9 cellular contexts compared by ENCODE assay signal in genomic region chr12:80598004-80598606, GRCh38.
DNase-seq lines count a peak whose midpoint lies in the region; ATAC-seq and TF ChIP-seq lines count a peak whose summit lies in the region.
"Had no signal": no experiment of that assay in that cellular context is flagged by ENCODE, and none has a peak within 500 bp of the region (broad histone marks: within the 10 kb centered on the region; RNA-seq: fewer than 3 reads in every experiment).

No MANE protein-coding gene starts in this region.

- TF ChIP-seq CTCF in liver (IDR thresholded peaks at IDR 0.05; ENCODE audit: low read depth, low read length, missing input control), result peak; percentile 24
- peak in 1 of 6 experiments; percentile 8 for TF ChIP-seq CTCF in Peyer's patch (IDR thresholded peaks at IDR 0.05)

- 59% methylated on average over 5 of the region's 5 CpGs for WGBS in liver

- H3K27me3 ChIP-seq in liver (ENCODE audit: control insufficient read depth in 4 of 4, insufficient read depth in 4 of 4, low read length in 3 of 4) (no peaks in the 10 kb centered on the region), Peyer's patch (no peaks in the 10 kb centered on the region)

- H3K36me3 ChIP-seq in liver (ENCODE audit: control insufficient read depth in 4 of 4, insufficient read depth in 3 of 4, low read depth in 1 of 4, low read length in 3 of 4), result no peaks in the 10 kb centered on the region
- H3K36me3 ChIP-seq in Peyer's patch, result no peaks in the 10 kb centered on the region

- DNase-seq in COLO668 (lab: John Stamatoyannopoulos, UW; ENCODE audit: unreplicated experiment) (peak; percentile 17), HT-29 (ENCODE audit: low spot score) (peak; percentile 55), amniotic stem cell (lab: John Stamatoyannopoulos, UW) (peak; percentile 82), Peyer's patch (no peak), SHP77 treated with DMSO at 0.1 percent for 48 hours (lab: John Stamatoyannopoulos, UW) (no peak)
- DNase-seq: left cardiac atrium had no signal

- TF ChIP-seq RAD21 in liver (IDR thresholded peaks at IDR 0.05), result peak; percentile 50 to 60

- TF ChIP-seq POLR2A in Peyer's patch (IDR thresholded peaks at IDR 0.05), result no peak

- H3K4me3 ChIP-seq in liver (ENCODE audit: low read depth in 1 of 3, low read length in 3 of 3) (no peak overlapping the region), Peyer's patch (no peak overlapping the region)

- H3K4me1 ChIP-seq in liver (ENCODE audit: control insufficient read depth in 4 of 4, insufficient read depth in 4 of 4, low read length in 3 of 4), result no peaks in the 10 kb centered on the region
- no peaks in the 10 kb centered on the region for H3K4me1 ChIP-seq in Peyer's patch

- H3K9ac ChIP-seq in liver (ENCODE audit: low read depth in 1 of 2, low read length in 2 of 2), result no peak overlapping the region

- no peaks in the 10 kb centered on the region for H3K9me3 ChIP-seq in liver (ENCODE audit: control insufficient read depth in 4 of 4, low read length in 3 of 4)
- no peaks in the 10 kb centered on the region for H3K9me3 ChIP-seq in Peyer's patch

- H3K27ac ChIP-seq in liver (ENCODE audit: low read depth in 1 of 2, low read length in 2 of 2), result no peak overlapping the region
- no peak overlapping the region for H3K27ac ChIP-seq in Peyer's patch

- no peak for ATAC-seq in GM18867 (IDR thresholded peaks at IDR 0.05; ENCODE audit: unreplicated experiment)
- no peak for ATAC-seq in HG03378 (IDR thresholded peaks at IDR 0.05; ENCODE audit: unreplicated experiment)

TF ChIP-seq in liver, 16 proteins besides CTCF, POLR2A, EP300 and RAD21:
- TF ChIP-seq REST (IDR thresholded peaks at IDR 0.05), result no peak
- TF ChIP-seq TAF1 (conservative IDR thresholded peaks at IDR 0.05), result no peak
- TF ChIP-seq NR2F2 (IDR thresholded peaks at IDR 0.05), result no peak
- no peak for TF ChIP-seq RXRA (IDR thresholded peaks at IDR 0.05)
- no peak for TF ChIP-seq GABPA (IDR thresholded peaks at IDR 0.05 in 1 of 2, conservative IDR thresholded peaks at IDR 0.05 in 1 of 2)
- TF ChIP-seq, protein P1, sequence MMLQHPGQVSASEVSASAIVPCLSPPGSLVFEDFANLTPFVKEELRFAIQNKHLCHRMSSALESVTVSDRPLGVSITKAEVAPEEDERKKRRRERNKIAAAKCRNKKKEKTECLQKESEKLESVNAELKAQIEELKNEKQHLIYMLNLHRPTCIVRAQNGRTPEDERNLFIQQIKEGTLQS (IDR thresholded peaks at IDR 0.05), result no peak
- no peak for TF ChIP-seq ZBTB33 (IDR thresholded peaks at IDR 0.05)
- TF ChIP-seq HNF4G (IDR thresholded peaks at IDR 0.05), result no peak
- no peak for TF ChIP-seq EGR1 (IDR thresholded peaks at IDR 0.05; ENCODE audit: low read depth in 2 of 2)
- TF ChIP-seq, protein P2, sequence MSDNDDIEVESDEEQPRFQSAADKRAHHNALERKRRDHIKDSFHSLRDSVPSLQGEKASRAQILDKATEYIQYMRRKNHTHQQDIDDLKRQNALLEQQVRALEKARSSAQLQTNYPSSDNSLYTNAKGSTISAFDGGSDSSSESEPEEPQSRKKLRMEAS (IDR thresholded peaks at IDR 0.05), result no peak
- TF ChIP-seq FOXA2 (IDR thresholded peaks at IDR 0.05), result no peak
- no peak for TF ChIP-seq FOXA1 (IDR thresholded peaks at IDR 0.05)
- TF ChIP-seq JUND (IDR thresholded peaks at IDR 0.05), result no peak
- TF ChIP-seq SP1 (IDR thresholded peaks at IDR 0.05), result no peak
TF ChIP-seq in liver: peak in this region for 0.

Comparison
In these comparisons a context has a peak if more than half of its experiments do, and no peak if none do; other contexts are left out.
1. DNase-seq: peak in COLO668 (single experiment), HT-29 (single experiment) and amniotic stem cell (single experiment); none in Peyer's patch (0 of 3) and SHP77 treated with DMSO at 0.1 percent for 48 hours (single experiment).